ENCODE assay signal across 9 cellular contexts in genomic region chr9:124803911-124804310, GRCh38. TPM values are rescaled to one million over a fixed set of nuclear protein-coding genes. Genes with fewer than 3 reads are reported as not detected.
"Had no signal": no experiment of that assay in that cellular context is flagged by ENCODE, and none has a peak within 500 bp of the region (broad histone marks: within the 10 kb centered on the region; RNA-seq: fewer than 3 reads in every experiment).

No MANE protein-coding gene starts in this region.

- H3K9ac ChIP-seq: GM23248 had no signal

- ATAC-seq: HepG2 had no signal

- H3K4me3 Mint-ChIP-seq: H9 had no signal

- H3K27me3 Mint-ChIP-seq: IgD-negative memory B cell had no signal

- H3K9me3 Mint-ChIP-seq: H9, IgD-negative memory B cell had no signal

- H3K27ac Mint-ChIP-seq: H9 had no signal

- H3K4me3 ChIP-seq: GM23248 had no signal

- H2AFZ ChIP-seq: GM23248 had no signal

- DNase-seq: GM23248, GOT3, H9, HCEC 1CT, KBM-7 had no signal

- H3K27ac ChIP-seq: GM23248 had no signal

RNA-seq across cellular contexts. Expression of gene OLFML2A, which starts 27.0 kb away (rescaled TPM):
- total RNA-seq: HT-29 had no signal

RNA-seq across cellular contexts. Expression of gene NR6A1, which starts 32.8 kb away (rescaled TPM):
- total RNA-seq: GM23248 had no signal

RNA-seq across cellular contexts. Expression of gene WDR38, which starts 49.3 kb away (rescaled TPM):
- total RNA-seq: GM23248, H4, H9, HepG2, HT-29 had no signal
- polyA plus RNA-seq: GM23248, HepG2, IgD-negative memory B cell had no signal
